Comparison of ENCODE assay signal across 1 cellular context in genomic region chr19:42403586-42403985, GRCh38.
TF ChIP-seq lines count a peak whose summit lies in the region.

No MANE protein-coding gene starts in this region.

TF ChIP-seq in GM23338, 12 proteins besides CTCF, POLR2A, EP300 and RAD21 (continued from another document):
- no peak for TF ChIP-seq ETS1 (IDR thresholded peaks at IDR 0.05)
- TF ChIP-seq REST (IDR thresholded peaks at IDR 0.05; ENCODE audit: unreplicated experiment) = no peak
- no peak for TF ChIP-seq NANOG (IDR thresholded peaks at IDR 0.05; ENCODE audit: borderline replicate concordance)
- TF ChIP-seq STAT1 (IDR thresholded peaks at IDR 0.05; ENCODE audit: unreplicated experiment) = no peak
